In genomic region chr17:43579570-43580140, GRCh38 we compare ENCODE assay signal across 10 cellular contexts. TPM values are rescaled to one million over a fixed set of nuclear protein-coding genes. Genes with fewer than 3 reads are reported as not detected.
DNase-seq lines count a peak whose midpoint lies in the region; ATAC-seq and TF ChIP-seq lines count a peak whose summit lies in the region.
"Had no signal": no experiment of that assay in that cellular context is flagged by ENCODE, and none has a peak within 500 bp of the region (broad histone marks: within the 10 kb centered on the region; RNA-seq: fewer than 3 reads in every experiment).

No MANE protein-coding gene starts in this region.

- H3K27me3 Mint-ChIP-seq in activated T-cell treated with anti-CD3 and anti-CD28 coated beads, Interleukin-2, amount 50 U/mL, for 24 hours = peaks cover 2% of the 10 kb centered on the region
- peaks cover 2% of the 10 kb centered on the region for H3K27me3 Mint-ChIP-seq in activated T-cell treated with anti-CD3 and anti-CD28 coated beads, Interleukin-2, amount 50 U/mL, for 4 hours (ENCODE audit: low read depth)

- H3K4me3 Mint-ChIP-seq in activated T-cell treated with anti-CD3 and anti-CD28 coated beads, Interleukin-2, amount 50 U/mL, for 24 hours = no peak overlapping the region
- H3K4me3 Mint-ChIP-seq in activated T-cell treated with anti-CD3 and anti-CD28 coated beads, Interleukin-2, amount 50 U/mL, for 4 hours = no peak overlapping the region

- POLR2A ChIA-PET in RWPE1 (lab: Yijun Ruan, JAX; ENCODE audit: low non-redundant PET) = no interaction called here

- WGBS in smooth muscle cell (ENCODE audit: low lambda C conversion rate) = 44% methylated on average over 9 of the region's 9 CpGs

- no peak for ATAC-seq in activated T-cell treated with anti-CD3 and anti-CD28 coated beads, Interleukin-2, amount 50 U/mL, for 4 hours
- ATAC-seq in GM19467 (IDR thresholded peaks at IDR 0.05; ENCODE audit: unreplicated experiment) = no peak

- TF ChIP-seq CTCF in RWPE1 (conservative IDR thresholded peaks at IDR 0.05; ENCODE audit: low read depth) (no peak), smooth muscle cell (IDR thresholded peaks at IDR 0.05; ENCODE audit: borderline replicate concordance, insufficient read depth, poor library complexity, severe bottlenecking) (no peak)

- peaks cover 12% of the 10 kb centered on the region for H3K4me1 Mint-ChIP-seq in activated T-cell treated with anti-CD3 and anti-CD28 coated beads, Interleukin-2, amount 50 U/mL, for 24 hours (ENCODE audit: low read depth)
- peaks cover 15% of the 10 kb centered on the region for H3K4me1 Mint-ChIP-seq in activated T-cell treated with anti-CD3 and anti-CD28 coated beads, Interleukin-2, amount 50 U/mL, for 4 hours (ENCODE audit: low read depth)

- no peak overlapping the region for H2AFZ ChIP-seq in smooth muscle cell (ENCODE audit: low read depth)

- H3K36me3 Mint-ChIP-seq in activated T-cell treated with anti-CD3 and anti-CD28 coated beads, Interleukin-2, amount 50 U/mL, for 24 hours (ENCODE audit: low read depth) = no peaks in the 10 kb centered on the region
- no peaks in the 10 kb centered on the region for H3K36me3 Mint-ChIP-seq in activated T-cell treated with anti-CD3 and anti-CD28 coated beads, Interleukin-2, amount 50 U/mL, for 4 hours (ENCODE audit: insufficient read depth)

- peak overlapping the region; percentile 76 for H3K9ac ChIP-seq in smooth muscle cell (ENCODE audit: low read depth)

- no peaks in the 10 kb centered on the region for H3K9me3 Mint-ChIP-seq in activated T-cell treated with anti-CD3 and anti-CD28 coated beads, Interleukin-2, amount 50 U/mL, for 24 hours
- no peaks in the 10 kb centered on the region for H3K9me3 Mint-ChIP-seq in activated T-cell treated with anti-CD3 and anti-CD28 coated beads, Interleukin-2, amount 50 U/mL, for 4 hours

- no peaks in the 10 kb centered on the region for H3F3A ChIP-seq in smooth muscle cell (ENCODE audit: low read depth)

- H4K20me1 ChIP-seq in smooth muscle cell (ENCODE audit: low read depth) = no peaks in the 10 kb centered on the region

- CTCF ChIA-PET in RWPE1 (lab: Yijun Ruan, JAX) = interaction anchor here (8.7 kb wide), 1 partner anchor 92 kb away, joined by 141 read pairs; no protein-coding TSS in a partner anchor

- no peaks in the 10 kb centered on the region for H3K79me2 ChIP-seq in smooth muscle cell (ENCODE audit: low read depth)

- peaks cover 26% of the 10 kb centered on the region for H3K4me1 ChIP-seq in smooth muscle cell (ENCODE audit: low read depth)

- H3K9me3 ChIP-seq in smooth muscle cell (replicated peaks; ENCODE audit: low read depth) = no peaks in the 10 kb centered on the region
- H3K9me3 ChIP-seq: lower lobe of right lung had no signal

- H3K4me3 ChIP-seq in smooth muscle cell = no peak overlapping the region
- H3K4me3 ChIP-seq: lower lobe of right lung had no signal

- H3K27me3 ChIP-seq in smooth muscle cell (ENCODE audit: low read depth) = no peaks in the 10 kb centered on the region

- H3K4me2 ChIP-seq in smooth muscle cell = peak overlapping the region; percentile 16

- H3K27ac Mint-ChIP-seq in activated T-cell treated with anti-CD3 and anti-CD28 coated beads, Interleukin-2, amount 50 U/mL, for 24 hours = peak overlapping the region; percentile 44

- H3K27ac ChIP-seq in RWPE1 (peak overlapping the region; percentile 66), smooth muscle cell (ENCODE audit: low read depth) (peak overlapping the region; percentile 78)
- H3K27ac ChIP-seq: lower lobe of right lung had no signal

- DNase-seq in activated T-cell treated with anti-CD3 and anti-CD28 coated beads, Interleukin-2, amount 50 U/mL, for 24 hours = no peak
- DNase-seq in activated T-cell treated with anti-CD3 and anti-CD28 coated beads, Interleukin-2, amount 50 U/mL, for 4 hours = no peak
- peak; percentile 75 for DNase-seq in RWPE1 (ENCODE audit: low spot score)
- DNase-seq in fibroblast of gingiva (ENCODE audit: low read depth) = peak; percentile 27
- DNase-seq in smooth muscle cell (lab: John Stamatoyannopoulos, UW; ENCODE audit: unreplicated experiment) = no peak
- no peak for DNase-seq in GDM1 (lab: John Stamatoyannopoulos, UW)
- DNase-seq in NCI-H774 (lab: John Stamatoyannopoulos, UW) = no peak
- DNase-seq: effector CD4-positive, alpha-beta T cell; lower lobe of right lung had no signal

- H3K36me3 ChIP-seq in smooth muscle cell (ENCODE audit: low read depth) = no peaks in the 10 kb centered on the region
- H3K36me3 ChIP-seq: lower lobe of right lung had no signal

RNA-seq across cellular contexts. Expression of gene ETV4, which starts 33.5 kb away (rescaled TPM):
- 1 to 10 TPM; 1.1 to 2.2 (median 2.2) TPM for total RNA-seq in activated T-cell treated with anti-CD3 and anti-CD28 coated beads, Interleukin-2, amount 50 U/mL, for 4 hours
- 14.2 and 21.7 TPM in 2 replicates for total RNA-seq in smooth muscle cell
- polyA plus RNA-seq in smooth muscle cell = 32.9 and 33.5 TPM in 2 replicates

Comparison
In these comparisons a context has a peak if more than half of its experiments do, and no peak if none do; other contexts are left out.
1. DNase-seq: peak in RWPE1 (single experiment) and fibroblast of gingiva (single experiment); none in activated T-cell treated with anti-CD3 and anti-CD28 coated beads, Interleukin-2, amount 50 U/mL, for 24 hours (single experiment), activated T-cell treated with anti-CD3 and anti-CD28 coated beads, Interleukin-2, amount 50 U/mL, for 4 hours (single experiment), smooth muscle cell (single experiment), GDM1 (single experiment) and NCI-H774 (single experiment).